In genomic region chr5:133523013-133523658, GRCh38 we compare ENCODE assay signal across 18 cellular contexts.
DNase-seq lines count a peak whose midpoint lies in the region; ATAC-seq lines count a peak whose summit lies in the region.
"Had no signal": no experiment of that assay in that cellular context is flagged by ENCODE, and none has a peak within 500 bp of the region (broad histone marks: within the 10 kb centered on the region; RNA-seq: fewer than 3 reads in every experiment).

No MANE protein-coding gene starts in this region.

- no peak overlapping the region for H3K4me3 ChIP-seq in HUES48 (ENCODE audit: low read depth, low read length)
- no peak overlapping the region for H3K4me3 ChIP-seq in SJCRH30
- no peak overlapping the region for H3K4me3 ChIP-seq in neuronal stem cell (ENCODE audit: low read length in 2 of 2)
- H3K4me3 ChIP-seq: HAP-1, K562 had no signal

- peak overlapping the region; percentile 25 for H3K14ac ChIP-seq in neuronal stem cell (ENCODE audit: low read length)

- H3K27me3 ChIP-seq in HUES48 (ENCODE audit: control insufficient read depth, insufficient read depth, low read length) (no peaks in the 10 kb centered on the region), SJCRH30 (no peaks in the 10 kb centered on the region), neuronal stem cell (ENCODE audit: control insufficient read depth in 3 of 3, insufficient read depth in 3 of 3, low read depth in 1 of 3, low read length in 3 of 3) (peaks cover 0 to 3% (median 0%) of the 10 kb centered on the region in 3 experiments)

- WGBS in neuronal stem cell (ENCODE audit: extremely low coverage in 2 of 2, insufficient read length in 2 of 2, insufficient replicate concordance in 1 of 2), 2 donors, result no CpG with 5 or more reads among the region's 9 CpGs

- H3K4me2 ChIP-seq in neuronal stem cell (ENCODE audit: insufficient read depth, low read length, poor library complexity, severe bottlenecking), result no peak overlapping the region

- no peaks in the 10 kb centered on the region for H3K36me3 ChIP-seq in HUES48 (ENCODE audit: control insufficient read depth, insufficient read depth, low read length)
- H3K36me3 ChIP-seq in SJCRH30, result no peaks in the 10 kb centered on the region
- H3K36me3 ChIP-seq in neuronal stem cell (replicated peaks in 1 of 2; ENCODE audit: control insufficient read depth in 2 of 2, insufficient read depth in 2 of 2, low read length in 2 of 2), result no peaks in the 10 kb centered on the region
- H3K36me3 ChIP-seq: HAP-1 had no signal

- no peak overlapping the region for H3K18ac ChIP-seq in neuronal stem cell (ENCODE audit: low read length)

- no peak overlapping the region for H3K23ac ChIP-seq in neuronal stem cell (ENCODE audit: low read depth, low read length, poor library complexity)

- DNase-seq in Daoy (ENCODE audit: low read depth) (peak; percentile 9), SJCRH30 (peak; percentile 40 to 56), neuronal stem cell (ENCODE audit: low spot score) (no peak), NCI-H2081 (lab: John Stamatoyannopoulos, UW) (no peak), NOMO-1 (lab: John Stamatoyannopoulos, UW; ENCODE audit: unreplicated experiment in 2 of 2) (no peak)
- DNase-seq: NCI-H1092 treated with DMSO at 0.1 percent for 48 hours, NCI-H1694, NCI-H2107, NCI-H446 treated with DMSO at 0.1 percent for 48 hours, T-helper 1 cell had no signal

- no peak overlapping the region for H2BK12ac ChIP-seq in neuronal stem cell (ENCODE audit: low read length)

- no peaks in the 10 kb centered on the region for H3K9me3 ChIP-seq in HUES48 (ENCODE audit: control insufficient read depth, insufficient read depth, low read length)
- H3K9me3 ChIP-seq in SJCRH30 (replicated peaks), result no peaks in the 10 kb centered on the region
- H3K9me3 ChIP-seq in neuronal stem cell (replicated peaks in 1 of 2; ENCODE audit: control insufficient read depth in 2 of 2, insufficient read depth in 1 of 2, low read depth in 1 of 2, low read length in 2 of 2), result no peaks in the 10 kb centered on the region
- H3K9me3 ChIP-seq: HAP-1 had no signal

- no peak overlapping the region for H2AK5ac ChIP-seq in neuronal stem cell (ENCODE audit: low read depth, low read length)

- no peak overlapping the region for H3K4ac ChIP-seq in neuronal stem cell (ENCODE audit: low read length)

- ATAC-seq in HG02870 (IDR thresholded peaks at IDR 0.05; ENCODE audit: unreplicated experiment) (no peak), HG03045 (IDR thresholded peaks at IDR 0.05; ENCODE audit: unreplicated experiment) (no peak)
- ATAC-seq: K562, Panc1, Right ventricle myocardium inferior, SK-N-SH treated with all-trans-retinoic acid at 6 μM for 48 hours had no signal

- H3K27ac ChIP-seq in HUES48 (ENCODE audit: low read depth, low read length), result no peak overlapping the region
- peak overlapping the region; percentile 52; the same call in 1 of the 2 replicates for H3K27ac ChIP-seq in SJCRH30
- no peak overlapping the region for H3K27ac ChIP-seq in neuronal stem cell (replicated peaks; ENCODE audit: low read length)

- H4K8ac ChIP-seq in neuronal stem cell (ENCODE audit: low read depth, low read length), result no peak overlapping the region

- no peaks in the 10 kb centered on the region for H3K79me1 ChIP-seq in neuronal stem cell (ENCODE audit: low read depth, low read length)

- H3K9ac ChIP-seq in HUES48 (ENCODE audit: low read depth, low read length) (0 out of 2 replicates have a peak overlapping the region, but pooled peaks have one; percentile 25), neuronal stem cell (ENCODE audit: low read depth, low read length, poor library complexity) (no peak overlapping the region)

- no peak overlapping the region for H2BK5ac ChIP-seq in neuronal stem cell (ENCODE audit: low read length)

- no peak overlapping the region for H2BK120ac ChIP-seq in neuronal stem cell (ENCODE audit: low read depth, low read length)

- no peak overlapping the region for H2BK15ac ChIP-seq in neuronal stem cell (ENCODE audit: low read length)

- H3K4me1 ChIP-seq in HUES48 (ENCODE audit: control insufficient read depth, insufficient read depth, low read length), result peaks cover 14% of the 10 kb centered on the region
- H3K4me1 ChIP-seq in SJCRH30, result peaks cover 22% of the 10 kb centered on the region
- H3K4me1 ChIP-seq in neuronal stem cell (ENCODE audit: control insufficient read depth in 2 of 2, insufficient read depth in 1 of 2, low read depth in 1 of 2, low read length in 2 of 2), result peaks cover 0 to 11% of the 10 kb centered on the region in 2 donors
- H3K4me1 ChIP-seq: HAP-1 had no signal

- H4K91ac ChIP-seq in neuronal stem cell (ENCODE audit: low read depth, low read length, poor library complexity), result no peak overlapping the region

- no peak overlapping the region for H2AFZ ChIP-seq in neuronal stem cell (ENCODE audit: low read length)

Comparison
In these comparisons a context has a peak if more than half of its experiments do, and no peak if none do; other contexts are left out.
1. DNase-seq: peak in Daoy (single experiment) and SJCRH30 (2 of 2); none in neuronal stem cell (single experiment), NCI-H2081 (0 of 2) and NOMO-1 (0 of 2).